ENCODE assay signal across 7 cellular contexts in the genomic region with DNA sequence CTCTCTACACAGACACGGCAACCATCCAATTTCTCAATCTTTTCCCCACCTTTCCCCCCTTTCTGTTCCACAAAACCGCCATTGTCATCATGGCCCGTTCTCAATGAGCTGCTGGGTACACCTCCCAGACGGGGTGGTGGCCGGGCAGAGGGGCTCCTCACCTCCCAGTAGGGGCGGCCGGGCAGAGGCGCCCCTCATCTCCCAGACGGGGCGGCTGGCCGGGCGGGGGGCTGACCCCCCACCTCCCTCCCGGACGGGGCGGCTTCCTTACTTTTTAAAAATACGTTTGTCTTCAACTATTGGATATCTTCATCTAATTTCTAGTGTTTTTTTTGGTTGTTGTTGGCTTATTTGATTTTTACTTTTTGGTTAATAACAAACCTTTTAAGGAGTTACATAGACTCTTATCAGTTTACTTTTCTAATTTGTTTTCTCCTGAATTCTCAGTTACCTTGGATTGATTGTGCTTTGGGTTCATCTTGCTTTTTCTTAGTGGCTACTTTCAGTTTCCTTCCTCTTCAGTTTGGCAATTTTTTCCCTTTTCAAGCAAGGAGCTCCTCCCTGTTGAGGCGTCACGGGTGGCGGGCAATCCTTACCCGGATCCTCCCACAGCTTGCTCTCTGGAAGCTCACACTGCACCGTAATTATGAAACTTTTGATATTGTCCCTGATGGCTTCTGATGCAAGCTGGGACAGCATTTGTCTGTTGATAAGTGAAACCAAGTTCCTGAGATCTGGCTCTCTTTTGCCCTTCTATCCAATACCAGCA. TPM values are rescaled to one million over a fixed set of nuclear protein-coding genes. Genes with fewer than 3 reads are reported as not detected.
A peak's percentile ranks its signal among the peaks of the same experiment; 100 is the strongest.
DNase-seq lines count a peak whose midpoint lies in the region; ATAC-seq and TF ChIP-seq lines count a peak whose summit lies in the region.
"Not testable (repeated sequence)": the region's sequence is repeated elsewhere in the genome, so short reads cannot be mapped to it uniquely, and the experiment has no call there.

No MANE protein-coding gene starts in this region.

- TF ChIP-seq POLR2A in esophagus squamous epithelium (IDR thresholded peaks at IDR 0.05): not testable (repeated sequence)

- H3K9me3 ChIP-seq in T-helper 17 cell (ENCODE audit: control insufficient read depth, low read length, poor library complexity, severe bottlenecking); esophagus squamous epithelium; neutrophil: not testable (repeated sequence)

- intact Hi-C loops in activated T-helper 2 cell treated with anti-CD3 and anti-CD28 coated beads, Interferon-gamma antibody, Interleukin-2, Interleukin-4, amounts not matched to agents 10 μg/mL and 5 μg/mL and 100 μg/mL, durations not matched to agents 14 hours and 24 hours and 36 hours (cut with micrococcal nuclease): loop anchor here (5.0 to 10.0 kb wide), 2 partner anchors 543 to 935 kb away; partner anchors contain the start of gene ALS2
- intact Hi-C loops in esophagus squamous epithelium (cut with DNase I): not testable (repeated sequence)

- H3K36me3 ChIP-seq in esophagus squamous epithelium, neutrophil: not testable (repeated sequence)

- H3K4me1 Mint-ChIP-seq in T-helper 17 cell (peaks cover 33% of the 10 kb centered on the region), immature natural killer cell (peaks cover 40 to 49% of the 10 kb centered on the region in 2 donors)
- peaks cover 29% of the 10 kb centered on the region for H3K4me1 Mint-ChIP-seq in activated T-helper 2 cell treated with anti-CD3 and anti-CD28 coated beads, Interferon-gamma antibody, Interleukin-2, Interleukin-4, amounts not matched to agents 10 μg/mL and 5 μg/mL and 100 μg/mL, durations not matched to agents 14 hours and 24 hours and 36 hours (ENCODE audit: low read depth)
- peaks cover 79% of the 10 kb centered on the region for H3K4me1 Mint-ChIP-seq in stimulated activated naive CD8-positive, alpha-beta T cell treated with anti-CD3 and anti-CD28 coated beads, Interleukin-15, Interleukin-2, amounts not matched to agents 100 ng/mL and 50 ng/mL, for 24 hours (ENCODE audit: low read depth)

- WGBS in esophagus squamous epithelium, 2 donors: 86 to 87% methylated on average over 18 of the region's 21 CpGs

- ATAC-seq in T-helper 17 cell: not testable (repeated sequence)

- not testable (repeated sequence) for H3K27me3 ChIP-seq in HL-60 (ENCODE audit: insufficient read depth, poor library complexity, severe bottlenecking); esophagus squamous epithelium; neutrophil

- H3K36me3 Mint-ChIP-seq in T-helper 17 cell (ENCODE audit: low read depth) (peaks cover 19% of the 10 kb centered on the region), immature natural killer cell (peaks cover 33 to 39% (median 33%) of the 10 kb centered on the region in 3 donors)
- peaks cover 64% of the 10 kb centered on the region for H3K36me3 Mint-ChIP-seq in activated T-helper 2 cell treated with anti-CD3 and anti-CD28 coated beads, Interferon-gamma antibody, Interleukin-2, Interleukin-4, amounts not matched to agents 10 μg/mL and 5 μg/mL and 100 μg/mL, durations not matched to agents 14 hours and 24 hours and 36 hours (ENCODE audit: low read depth)
- H3K36me3 Mint-ChIP-seq in stimulated activated naive CD8-positive, alpha-beta T cell treated with anti-CD3 and anti-CD28 coated beads, Interleukin-15, Interleukin-2, amounts not matched to agents 100 ng/mL and 50 ng/mL, for 24 hours (ENCODE audit: low read depth): peaks cover 52% of the 10 kb centered on the region

- H3K4me3 Mint-ChIP-seq in T-helper 17 cell (peak overlapping the region; percentile 74), immature natural killer cell (peak overlapping the region in 1 of 5 donors; percentile 56)
- H3K4me3 Mint-ChIP-seq in activated T-helper 2 cell treated with anti-CD3 and anti-CD28 coated beads, Interferon-gamma antibody, Interleukin-2, Interleukin-4, amounts not matched to agents 10 μg/mL and 5 μg/mL and 100 μg/mL, durations not matched to agents 14 hours and 24 hours and 36 hours (ENCODE audit: low read depth): peak overlapping the region; percentile 17
- peak overlapping the region; percentile 24 for H3K4me3 Mint-ChIP-seq in stimulated activated naive CD8-positive, alpha-beta T cell treated with anti-CD3 and anti-CD28 coated beads, Interleukin-15, Interleukin-2, amounts not matched to agents 100 ng/mL and 50 ng/mL, for 24 hours

- H3K27ac ChIP-seq in HL-60 (replicated peaks) (peak overlapping the region; percentile 78), esophagus squamous epithelium (peak overlapping the region in 3 of 4 donors; percentile 30 to 58 (median 51)), neutrophil (peak overlapping the region; percentile 92)

- not testable (repeated sequence) for H3K27me3 Mint-ChIP-seq in T-helper 17 cell; activated T-helper 2 cell treated with anti-CD3 and anti-CD28 coated beads, Interferon-gamma antibody, Interleukin-2, Interleukin-4, amounts not matched to agents 10 μg/mL and 5 μg/mL and 100 μg/mL, durations not matched to agents 14 hours and 24 hours and 36 hours (ENCODE audit: low read depth); immature natural killer cell (ENCODE audit: low read depth in 3 of 3); stimulated activated naive CD8-positive, alpha-beta T cell treated with anti-CD3 and anti-CD28 coated beads, Interleukin-15, Interleukin-2, amounts not matched to agents 100 ng/mL and 50 ng/mL, for 24 hours

- H3K9me3 Mint-ChIP-seq in activated T-helper 2 cell treated with anti-CD3 and anti-CD28 coated beads, Interferon-gamma antibody, Interleukin-2, Interleukin-4, amounts not matched to agents 10 μg/mL and 5 μg/mL and 100 μg/mL, durations not matched to agents 14 hours and 24 hours and 36 hours: peaks cover 29% of the 10 kb centered on the region
- not testable (repeated sequence) for H3K9me3 Mint-ChIP-seq in immature natural killer cell; stimulated activated naive CD8-positive, alpha-beta T cell treated with anti-CD3 and anti-CD28 coated beads, Interleukin-15, Interleukin-2, amounts not matched to agents 100 ng/mL and 50 ng/mL, for 24 hours

- TF ChIP-seq CTCF in HL-60 (IDR thresholded peaks at IDR 0.05; ENCODE audit: insufficient read depth, low read length); esophagus squamous epithelium (IDR thresholded peaks at IDR 0.05); neutrophil (IDR thresholded peaks at IDR 0.05): not testable (repeated sequence)

- H3K4me3 ChIP-seq in HL-60 (replicated peaks; ENCODE audit: insufficient read depth, low read length); esophagus squamous epithelium: not testable (repeated sequence)
- H3K4me3 ChIP-seq in neutrophil (ENCODE audit: low read depth in 1 of 2, low read length in 1 of 2): peak overlapping the region; percentile 49

- peak; percentile 86 to 93 for DNase-seq in HL-60 (ENCODE audit: low read depth in 1 of 2, low spot score in 1 of 2)
- not testable (repeated sequence) for DNase-seq in T-helper 17 cell; esophagus squamous epithelium (lab: John Stamatoyannopoulos, UW); immature natural killer cell
- peak; percentile 8 for DNase-seq in activated T-helper 2 cell treated with anti-CD3 and anti-CD28 coated beads, Interferon-gamma antibody, Interleukin-2, Interleukin-4, amounts not matched to agents 10 μg/mL and 5 μg/mL and 100 μg/mL, durations not matched to agents 14 hours and 24 hours and 36 hours (ENCODE audit: low spot score)

- peaks cover 10 to 33% (median 13%) of the 10 kb centered on the region in 3 donors for H3K4me1 ChIP-seq in esophagus squamous epithelium
- H3K4me1 ChIP-seq in neutrophil (ENCODE audit: control insufficient read depth in 1 of 2, insufficient read depth in 1 of 2, low read depth in 1 of 2, low read length in 1 of 2): peaks cover 62 to 78% of the 10 kb centered on the region in 2 experiments

- H3K27ac Mint-ChIP-seq in T-helper 17 cell (peak overlapping the region; percentile 94), immature natural killer cell (peak overlapping the region; percentile 65 to 89 (median 70))
- H3K27ac Mint-ChIP-seq in activated T-helper 2 cell treated with anti-CD3 and anti-CD28 coated beads, Interferon-gamma antibody, Interleukin-2, Interleukin-4, amounts not matched to agents 10 μg/mL and 5 μg/mL and 100 μg/mL, durations not matched to agents 14 hours and 24 hours and 36 hours: peak overlapping the region; percentile 77
- peak overlapping the region; percentile 75 for H3K27ac Mint-ChIP-seq in stimulated activated naive CD8-positive, alpha-beta T cell treated with anti-CD3 and anti-CD28 coated beads, Interleukin-15, Interleukin-2, amounts not matched to agents 100 ng/mL and 50 ng/mL, for 24 hours

RNA-seq across cellular contexts. Expression of gene CASP8, which starts 21.0 kb away (rescaled TPM):
- total RNA-seq in T-helper 17 cell (100 to 1,000 TPM; 191 to 201 TPM), esophagus squamous epithelium (10 to 100 TPM; 13.8 to 28.2 (median 22.8) TPM)
- 43.5 and 44.1 TPM in 2 replicates for total RNA-seq in activated T-helper 2 cell treated with anti-CD3 and anti-CD28 coated beads, Interferon-gamma antibody, Interleukin-2, Interleukin-4, amounts not matched to agents 10 μg/mL and 5 μg/mL and 100 μg/mL, durations not matched to agents 14 hours and 24 hours and 36 hours
- 100 to 1,000 TPM in 1 of 3 donors, 10 to 100 TPM in 2; 20.2 to 116 (median 28.0) TPM for polyA plus RNA-seq in immature natural killer cell

RNA-seq across cellular contexts. Expression of gene CASP10, which starts 56.4 kb away (rescaled TPM):
- total RNA-seq in T-helper 17 cell (10 to 100 TPM; 16.4 to 21.2 TPM), esophagus squamous epithelium (10 to 100 TPM in 3 of 4 donors, 1 to 10 TPM in 1; 9.0 to 22.0 (median 15.0) TPM)
- total RNA-seq in activated T-helper 2 cell treated with anti-CD3 and anti-CD28 coated beads, Interferon-gamma antibody, Interleukin-2, Interleukin-4, amounts not matched to agents 10 μg/mL and 5 μg/mL and 100 μg/mL, durations not matched to agents 14 hours and 24 hours and 36 hours: 14.3 and 17.3 TPM in 2 replicates
- polyA plus RNA-seq in immature natural killer cell: 10 to 100 TPM; 13.5 to 37.4 (median 19.8) TPM
